9 cellular contexts compared by ENCODE assay signal in the genomic region with DNA sequence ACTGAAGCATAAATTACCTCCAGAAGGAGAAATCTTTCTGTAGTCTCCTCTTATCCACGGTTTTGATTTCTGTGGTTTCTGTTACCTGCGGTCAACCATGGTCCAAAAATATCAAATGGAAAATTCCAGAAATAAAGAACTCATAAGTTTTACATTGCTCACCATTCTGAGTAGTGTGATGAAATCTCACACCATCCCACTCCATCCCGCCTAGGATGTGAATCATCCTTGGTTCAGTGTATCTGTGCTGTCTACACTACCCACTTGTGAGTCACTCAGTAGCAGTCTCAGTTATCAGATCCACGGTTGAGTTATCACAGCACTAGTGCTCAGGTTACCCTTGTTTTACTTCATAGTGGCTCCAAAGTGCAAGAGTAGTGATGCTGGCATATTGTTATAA.
DNase-seq lines count a peak whose midpoint lies in the region; ATAC-seq and TF ChIP-seq lines count a peak whose summit lies in the region.
"Had no signal": no experiment of that assay in that cellular context is flagged by ENCODE, and none has a peak within 500 bp of the region (broad histone marks: within the 10 kb centered on the region; RNA-seq: fewer than 3 reads in every experiment).

No MANE protein-coding gene starts in this region.

- H4K91ac ChIP-seq in IMR-90 (ENCODE audit: insufficient read depth, low read depth, low read length) = no peak overlapping the region

- H3K27ac ChIP-seq in IMR-90 (ENCODE audit: insufficient read depth, low read length) (no peak overlapping the region), epithelial cell of prostate (peak overlapping the region; percentile 74)
- H3K27ac ChIP-seq: KMS-11 had no signal

- POLR2A ChIA-PET in IMR-90 (lab: Charles Lee; ENCODE audit: unreplicated experiment) = no interaction called here

- no peak overlapping the region for H2BK5ac ChIP-seq in IMR-90 (ENCODE audit: low read depth, low read length, poor library complexity, severe bottlenecking)

- H2AFZ ChIP-seq in IMR-90 (replicated peaks; ENCODE audit: low read length, poor library complexity) = no peak overlapping the region

- H2AK5ac ChIP-seq in IMR-90 (ENCODE audit: low read depth, low read length) = no peak overlapping the region

- 0% methylated on average over 1 of the region's 4 CpGs; no CpG with 5 or more reads in 1 of the 2 experiments for WGBS in IMR-90 (ENCODE audit: extremely low coverage in 2 of 2, insufficient read length in 1 of 2), 2 experiments

- CTCF ChIA-PET in IMR-90 (lab: Yijun Ruan, JAX) = no interaction called here

- no peak overlapping the region for H3K56ac ChIP-seq in IMR-90 (ENCODE audit: extremely low read depth, insufficient read depth, low read length)

- no peaks in the 10 kb centered on the region for H3K9me3 ChIP-seq in IMR-90 (ENCODE audit: control insufficient read depth, insufficient read depth, low read length)

- TF ChIP-seq CTCF in IMR-90 (conservative IDR thresholded peaks at IDR 0.05; ENCODE audit: low read depth, low read length) = no peak

- H3K9ac ChIP-seq in IMR-90 (ENCODE audit: low read depth, low read length) = no peak overlapping the region
- H3K9ac ChIP-seq: KMS-11 had no signal

- H2AK9ac ChIP-seq in IMR-90 (replicated peaks; ENCODE audit: low read depth, low read length, poor library complexity) = no peak overlapping the region

- no peak overlapping the region for H3K14ac ChIP-seq in IMR-90 (replicated peaks; ENCODE audit: low read depth, low read length)

- H3K4me1 ChIP-seq in IMR-90 (ENCODE audit: control insufficient read depth, insufficient read depth, low read length) = peaks cover 4% of the 10 kb centered on the region; the same call in 1 of the 2 replicates

- no peak overlapping the region for H3K18ac ChIP-seq in IMR-90 (ENCODE audit: low read depth, low read length)

- in situ Hi-C loops in IMR-90 (cut with MboI; ENCODE audit: low sequenced_read_pairs) = no loop called here

- BruUV-seq in IMR-90 (replicated peaks; lab: Mats Ljungman, UMichigan) = no TSS peak

- no peak overlapping the region for H3K4me2 ChIP-seq in IMR-90 (ENCODE audit: low read depth, low read length)
- H3K4me2 ChIP-seq: KMS-11 had no signal

- no peaks in the 10 kb centered on the region for H3K27me3 ChIP-seq in IMR-90 (ENCODE audit: control insufficient read depth, insufficient read depth, low read length)

- no peaks in the 10 kb centered on the region for H3K9me1 ChIP-seq in IMR-90 (ENCODE audit: insufficient read depth, low read length)

- no peak overlapping the region for H3K23ac ChIP-seq in IMR-90 (ENCODE audit: low read depth, low read length)

- H3K79me1 ChIP-seq in IMR-90 (ENCODE audit: low read depth in 1 of 2, low read length in 2 of 2) = no peaks in the 10 kb centered on the region

- H4K20me1 ChIP-seq in IMR-90 (ENCODE audit: insufficient read depth, low read length) = no peaks in the 10 kb centered on the region

- no peak overlapping the region; the same call in 1 of the 2 replicates for H2BK120ac ChIP-seq in IMR-90 (ENCODE audit: low read depth, low read length)

- dilution Hi-C loops in IMR-90 (cut with HindIII; ENCODE audit: low sequenced_read_pairs, unreplicated experiment) = no loop called here

- no peak overlapping the region for H4K5ac ChIP-seq in IMR-90 (ENCODE audit: low read depth, low read length)

- H4K8ac ChIP-seq in IMR-90 (ENCODE audit: low read depth in 2 of 2, low read length in 2 of 2) = no peak overlapping the region

- no peak overlapping the region for H2BK15ac ChIP-seq in IMR-90 (ENCODE audit: low read depth, low read length)

- DNase-seq in EH (ENCODE audit: low read depth) = peak; percentile 94
- DNase-seq in IMR-90 = peak; percentile 98
- DNase-seq in epithelial cell of prostate (ENCODE audit: low read depth, low spot score) = peak; percentile 84
- peak; percentile 99 for DNase-seq in renal cortical epithelial cell (ENCODE audit: low read depth)
- no peak for DNase-seq in NCI-H2081 (lab: John Stamatoyannopoulos, UW)
- no peak for DNase-seq in activated CD8-positive, alpha-beta memory T cell treated with anti-CD3 and anti-CD28 coated beads, Interleukin-2, amount 50 U/mL, for 48 hours

- ATAC-seq in IMR-90 (ENCODE audit: low read depth) (peak; percentile 91), HG02870 (IDR thresholded peaks at IDR 0.05; ENCODE audit: unreplicated experiment) (no peak)

- no peaks in the 10 kb centered on the region for H3K36me3 ChIP-seq in IMR-90 (ENCODE audit: control insufficient read depth, insufficient read depth, low read length)

- TF ChIP-seq POLR2A in IMR-90 (IDR thresholded peaks at IDR 0.05; ENCODE audit: low read depth, low read length) = no peak

- TF ChIP-seq RAD21 in IMR-90 (IDR thresholded peaks at IDR 0.05; ENCODE audit: low read length) = no peak

- no peak overlapping the region for H3K4ac ChIP-seq in IMR-90 (ENCODE audit: low read depth, low read length)

- H3K4me3 ChIP-seq in IMR-90 (ENCODE audit: insufficient read depth, low read depth, low read length) = no peak overlapping the region
- H3K4me3 ChIP-seq: skin epidermis had no signal

- H2BK20ac ChIP-seq in IMR-90 (ENCODE audit: low read depth, low read length) = no peak overlapping the region

- intact Hi-C loops in IMR-90 (cut with micrococcal nuclease) = loop anchor here (10.0 kb wide), 1 partner anchor 482 kb away; no protein-coding TSS in a partner anchor

TF ChIP-seq in IMR-90, 13 proteins besides CTCF, POLR2A, EP300 and RAD21:
- no peak for TF ChIP-seq MAFK (IDR thresholded peaks at IDR 0.05; ENCODE audit: low read depth, low read length)
- TF ChIP-seq RCOR1 (IDR thresholded peaks at IDR 0.05; ENCODE audit: insufficient replicate concordance, low read length) = peak; percentile 82
- TF ChIP-seq, protein P1, sequence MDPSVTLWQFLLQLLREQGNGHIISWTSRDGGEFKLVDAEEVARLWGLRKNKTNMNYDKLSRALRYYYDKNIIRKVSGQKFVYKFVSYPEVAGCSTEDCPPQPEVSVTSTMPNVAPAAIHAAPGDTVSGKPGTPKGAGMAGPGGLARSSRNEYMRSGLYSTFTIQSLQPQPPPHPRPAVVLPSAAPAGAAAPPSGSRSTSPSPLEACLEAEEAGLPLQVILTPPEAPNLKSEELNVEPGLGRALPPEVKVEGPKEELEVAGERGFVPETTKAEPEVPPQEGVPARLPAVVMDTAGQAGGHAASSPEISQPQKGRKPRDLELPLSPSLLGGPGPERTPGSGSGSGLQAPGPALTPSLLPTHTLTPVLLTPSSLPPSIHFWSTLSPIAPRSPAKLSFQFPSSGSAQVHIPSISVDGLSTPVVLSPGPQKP (IDR thresholded peaks at IDR 0.05; ENCODE audit: borderline replicate concordance, low read depth, low read length) = no peak
- TF ChIP-seq MXI1 (IDR thresholded peaks at IDR 0.05; ENCODE audit: borderline replicate concordance, low read depth, low read length) = no peak
- TF ChIP-seq, protein P2, sequence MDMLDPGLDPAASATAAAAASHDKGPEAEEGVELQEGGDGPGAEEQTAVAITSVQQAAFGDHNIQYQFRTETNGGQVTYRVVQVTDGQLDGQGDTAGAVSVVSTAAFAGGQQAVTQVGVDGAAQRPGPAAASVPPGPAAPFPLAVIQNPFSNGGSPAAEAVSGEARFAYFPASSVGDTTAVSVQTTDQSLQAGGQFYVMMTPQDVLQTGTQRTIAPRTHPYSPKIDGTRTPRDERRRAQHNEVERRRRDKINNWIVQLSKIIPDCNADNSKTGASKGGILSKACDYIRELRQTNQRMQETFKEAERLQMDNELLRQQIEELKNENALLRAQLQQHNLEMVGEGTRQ (IDR thresholded peaks at IDR 0.05; ENCODE audit: low read depth, low read length) = no peak
- no peak for TF ChIP-seq RFX5 (IDR thresholded peaks at IDR 0.05; ENCODE audit: low read depth, low read length)
- TF ChIP-seq NFE2L2 (IDR thresholded peaks at IDR 0.05; ENCODE audit: low read depth, low read length) = no peak
- TF ChIP-seq SMC3 (IDR thresholded peaks at IDR 0.05; ENCODE audit: low read depth, low read length) = no peak
- TF ChIP-seq FOS (IDR thresholded peaks at IDR 0.05; ENCODE audit: low read depth, low read length) = peak; percentile 95
- TF ChIP-seq BHLHE40 (IDR thresholded peaks at IDR 0.05; ENCODE audit: low read depth, low read length) = peak; percentile 58
- TF ChIP-seq MAZ (IDR thresholded peaks at IDR 0.05; ENCODE audit: borderline replicate concordance, low read depth, low read length) = no peak
- peak; percentile 94 for TF ChIP-seq CEBPB (IDR thresholded peaks at IDR 0.05; ENCODE audit: low read depth, low read length)

Comparison
In these comparisons a context has a peak if more than half of its experiments do, and no peak if none do; other contexts are left out.
1. DNase-seq: peak in EH (single experiment), IMR-90 (single experiment), epithelial cell of prostate (single experiment) and renal cortical epithelial cell (single experiment); none in NCI-H2081 (0 of 2) and activated CD8-positive, alpha-beta memory T cell treated with anti-CD3 and anti-CD28 coated beads, Interleukin-2, amount 50 U/mL, for 48 hours (single experiment).